ENCODE assay signal across 8 cellular contexts in the genomic region with DNA sequence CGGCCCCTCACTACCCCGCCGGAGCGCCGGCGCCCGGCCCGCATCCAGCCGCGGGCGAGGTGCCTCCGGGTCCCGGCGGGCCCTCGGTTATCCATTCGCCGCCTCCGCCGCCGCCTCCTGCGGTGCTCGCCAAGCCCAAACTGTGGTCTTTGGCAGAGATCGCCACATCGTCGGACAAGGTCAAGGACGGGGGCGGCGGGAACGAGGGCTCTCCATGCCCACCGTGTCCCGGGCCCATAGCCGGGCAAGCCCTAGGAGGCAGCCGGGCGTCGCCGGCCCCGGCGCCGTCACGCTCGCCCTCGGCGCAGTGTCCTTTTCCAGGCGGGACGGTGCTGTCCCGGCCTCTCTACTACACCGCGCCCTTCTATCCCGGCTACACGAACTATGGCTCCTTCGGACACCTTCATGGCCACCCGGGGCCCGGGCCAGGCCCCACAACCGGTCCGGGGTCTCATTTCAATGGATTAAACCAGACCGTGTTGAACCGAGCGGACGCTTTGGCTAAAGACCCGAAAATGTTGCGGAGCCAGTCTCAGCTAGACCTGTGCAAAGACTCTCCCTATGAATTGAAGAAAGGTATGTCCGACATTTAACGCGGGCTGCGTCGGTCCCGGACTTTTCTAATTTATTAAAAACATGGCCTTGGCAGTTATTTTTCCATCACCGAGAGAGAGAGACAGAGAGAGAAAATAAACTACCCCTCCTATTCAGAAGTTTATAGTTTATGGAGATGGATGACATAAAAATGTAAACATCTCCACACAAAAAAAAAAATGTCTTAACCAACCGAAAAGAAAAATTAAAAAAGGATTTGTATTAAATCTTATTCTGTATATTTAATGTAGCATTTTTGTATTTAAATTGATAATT. TPM values are rescaled to one million over a fixed set of nuclear protein-coding genes. Genes with fewer than 3 reads are reported as not detected.
A peak's percentile ranks its signal among the peaks of the same experiment; 100 is the strongest.
DNase-seq lines count a peak whose midpoint lies in the region; ATAC-seq lines count a peak whose summit lies in the region.

No MANE protein-coding gene starts in this region.

- H3K4me1 ChIP-seq in adipocyte (ENCODE audit: control insufficient read depth, insufficient read depth, low read length) (peaks cover 16% of the 10 kb centered on the region), iPS-15b (ENCODE audit: control insufficient read depth, insufficient read depth, low read length) (peaks cover 9% of the 10 kb centered on the region)

- no peak overlapping the region for H3K4me3 Mint-ChIP-seq in activated CD8-positive, alpha-beta memory T cell treated with anti-CD3 and anti-CD28 coated beads, Interleukin-2, amount 10 ng/mL, durations not matched to agents 7 days and 5 days

- peaks cover 76% of the 10 kb centered on the region for H3K27me3 Mint-ChIP-seq in activated CD8-positive, alpha-beta memory T cell treated with anti-CD3 and anti-CD28 coated beads, Interleukin-2, amount 10 ng/mL, durations not matched to agents 7 days and 5 days

- H3K27me3 ChIP-seq in adipocyte (replicated peaks; ENCODE audit: control insufficient read depth, insufficient read depth, low read length) = no peaks in the 10 kb centered on the region
- H3K27me3 ChIP-seq in iPS-15b (ENCODE audit: control insufficient read depth, insufficient read depth, low read length) = peaks cover 73% of the 10 kb centered on the region

- H3K27ac ChIP-seq in skin epidermis = peak overlapping the region; percentile 73 to 97 (median 92)

- CTCF ChIA-PET in activated CD8-positive, alpha-beta memory T cell treated with anti-CD3 and anti-CD28 coated beads, Interleukin-2, amount 10 ng/mL, durations not matched to agents 7 days and 5 days (lab: Charles Lee) = no interaction called here

- no peaks in the 10 kb centered on the region for H3K36me3 ChIP-seq in adipocyte (ENCODE audit: control insufficient read depth, insufficient read depth, low read length, severe bottlenecking)
- no peaks in the 10 kb centered on the region for H3K36me3 ChIP-seq in iPS-15b (ENCODE audit: control insufficient read depth, insufficient read depth, low read length)

- peak; percentile 53 for DNase-seq in activated CD8-positive, alpha-beta memory T cell treated with anti-CD3 and anti-CD28 coated beads, Interleukin-2, amount 50 U/mL, for 48 hours
- no peak for DNase-seq in activated CD8-positive, alpha-beta memory T cell treated with anti-CD3 and anti-CD28 coated beads, Interleukin-2, amount 10 ng/mL, durations not matched to agents 7 days and 5 days
- no peak for DNase-seq in adipocyte (ENCODE audit: low read depth)
- DNase-seq in NCI-H524 treated with DMSO at 0.1 percent for 48 hours (lab: John Stamatoyannopoulos, UW) = no peak

- H3K4me3 ChIP-seq in adipocyte (ENCODE audit: low read length) (peak overlapping the region; percentile 87), iPS-15b (ENCODE audit: low read depth, low read length) (peak overlapping the region; percentile 42), skin epidermis (peak overlapping the region; percentile 49 to 80 (median 63))

- ATAC-seq in activated CD8-positive, alpha-beta memory T cell treated with anti-CD3 and anti-CD28 coated beads, Interleukin-2, amount 10 ng/mL, durations not matched to agents 7 days and 5 days = no peak
- no peak for ATAC-seq in HG03108 (IDR thresholded peaks at IDR 0.05; ENCODE audit: unreplicated experiment)
- ATAC-seq in HG03159 (IDR thresholded peaks at IDR 0.05; ENCODE audit: unreplicated experiment) = no peak

- H3K27ac Mint-ChIP-seq in activated CD8-positive, alpha-beta memory T cell treated with anti-CD3 and anti-CD28 coated beads, Interleukin-2, amount 10 ng/mL, durations not matched to agents 7 days and 5 days = no peak overlapping the region

- H3K9me3 ChIP-seq in adipocyte (ENCODE audit: control insufficient read depth, low read length) = no peaks in the 10 kb centered on the region
- no peaks in the 10 kb centered on the region for H3K9me3 ChIP-seq in iPS-15b (ENCODE audit: control insufficient read depth, insufficient read depth, low read length)

- H3K4me1 Mint-ChIP-seq in activated CD8-positive, alpha-beta memory T cell treated with anti-CD3 and anti-CD28 coated beads, Interleukin-2, amount 10 ng/mL, durations not matched to agents 7 days and 5 days = peaks cover 14% of the 10 kb centered on the region

- peaks cover 12% of the 10 kb centered on the region for H3K36me3 Mint-ChIP-seq in activated CD8-positive, alpha-beta memory T cell treated with anti-CD3 and anti-CD28 coated beads, Interleukin-2, amount 10 ng/mL, durations not matched to agents 7 days and 5 days

- peaks cover 2% of the 10 kb centered on the region for H3K9me3 Mint-ChIP-seq in activated CD8-positive, alpha-beta memory T cell treated with anti-CD3 and anti-CD28 coated beads, Interleukin-2, amount 10 ng/mL, durations not matched to agents 7 days and 5 days (ENCODE audit: low read depth)

- H3K9ac ChIP-seq in adipocyte (ENCODE audit: low read length) = peak overlapping the region; percentile 93
- H3K9ac ChIP-seq in iPS-15b (ENCODE audit: low read depth, low read length) = no peak overlapping the region

RNA-seq across cellular contexts. Expression of a gene that starts 2.9 kb away (rescaled TPM):
- total RNA-seq in activated CD8-positive, alpha-beta memory T cell treated with anti-CD3 and anti-CD28 coated beads, Interleukin-2, amount 10 ng/mL, durations not matched to agents 7 days and 5 days = not detected
